ENCODE assay signal across 1 cellular context in the genomic region with DNA sequence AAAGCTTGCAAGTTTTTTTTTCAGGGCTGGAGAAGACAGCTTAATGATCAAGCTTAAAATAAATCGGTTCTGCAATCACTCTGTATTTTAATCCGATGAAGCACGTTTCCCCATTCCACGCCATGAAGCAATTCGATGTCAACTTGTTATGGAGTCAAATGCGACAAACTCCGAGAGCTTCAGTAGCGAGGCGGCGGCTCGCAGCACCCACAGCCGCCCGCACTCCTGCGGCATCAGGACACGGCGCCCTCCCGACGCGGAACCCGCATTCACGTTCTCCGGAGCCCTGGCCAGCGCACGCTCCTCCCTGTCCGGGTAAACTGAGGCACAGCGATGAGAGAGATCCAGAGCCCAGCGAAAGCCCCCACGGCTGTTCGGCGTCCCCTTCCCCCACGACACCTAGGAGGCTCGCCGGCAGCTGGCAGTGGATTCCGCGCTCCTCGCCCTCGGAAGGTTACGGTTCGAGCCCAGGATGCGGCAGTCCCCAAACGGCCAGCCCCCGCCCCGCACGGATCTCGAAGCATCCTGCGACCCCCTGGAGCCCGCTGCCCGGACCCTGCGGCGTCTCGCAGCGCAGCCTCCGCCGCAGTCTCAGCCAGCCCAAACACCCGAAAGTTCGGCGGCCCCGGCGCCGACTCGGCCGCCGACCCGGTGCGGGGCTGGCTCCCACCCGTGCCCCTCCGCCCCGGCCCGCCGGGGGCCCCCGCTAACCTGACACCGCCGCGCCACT.
TF ChIP-seq lines count a peak whose summit lies in the region.

No MANE protein-coding gene starts in this region.

TF ChIP-seq in IMR-90, 13 proteins besides CTCF, POLR2A, EP300 and RAD21 (continued from another document):
- TF ChIP-seq RCOR1 (IDR thresholded peaks at IDR 0.05; ENCODE audit: insufficient replicate concordance, low read length) (no peak), RFX5 (IDR thresholded peaks at IDR 0.05; ENCODE audit: low read depth, low read length) (no peak)
